8 cellular contexts compared by ENCODE assay signal in genomic region chr22:46748948-46749681, GRCh38. TPM values are rescaled to one million over a fixed set of nuclear protein-coding genes. Genes with fewer than 3 reads are reported as not detected.
DNase-seq lines count a peak whose midpoint lies in the region; ATAC-seq and TF ChIP-seq lines count a peak whose summit lies in the region.

No MANE protein-coding gene starts in this region.

- peak overlapping the region; percentile 64 to 90 (median 82) for H3K4me3 Mint-ChIP-seq in naive thymus-derived CD8-positive, alpha-beta T cell

- POLR2A ChIA-PET in naive thymus-derived CD8-positive, alpha-beta T cell (lab: Charles Lee), result interaction anchor here (0.7 to 6.0 kb wide), 13 partner anchors 8 to 54 kb away, joined by 3 to 151 read pairs (median 6); partner anchors contain the start of genes CERK and TBC1D22A

- ATAC-seq in SK-N-SH treated with all-trans-retinoic acid at 6 μM for 48 hours (peak; percentile 22), HG02938 (IDR thresholded peaks at IDR 0.05; ENCODE audit: unreplicated experiment) (no peak), HG03280 (IDR thresholded peaks at IDR 0.05; ENCODE audit: unreplicated experiment) (no peak)
- ATAC-seq in naive thymus-derived CD8-positive, alpha-beta T cell, result peak; percentile 96 to 98

- H3K36me3 Mint-ChIP-seq in naive thymus-derived CD8-positive, alpha-beta T cell, result no peaks in the 10 kb centered on the region

- H3K27me3 Mint-ChIP-seq in naive thymus-derived CD8-positive, alpha-beta T cell, result peaks cover 0 to 2% (median 0%) of the 10 kb centered on the region in 5 donors

- peak overlapping the region; percentile 92 to 99 (median 96) for H3K27ac Mint-ChIP-seq in naive thymus-derived CD8-positive, alpha-beta T cell

- peaks cover 17 to 36% (median 30%) of the 10 kb centered on the region in 4 donors for H3K4me1 Mint-ChIP-seq in naive thymus-derived CD8-positive, alpha-beta T cell

- DNase-seq in CD1c-positive myeloid dendritic cell (ENCODE audit: extremely low spot score), result peak; percentile 50
- peak; percentile 63 for DNase-seq in amniotic epithelial cell (ENCODE audit: low read depth)
- DNase-seq in naive thymus-derived CD8-positive, alpha-beta T cell, result peak; percentile 28 to 85 (median 65)
- DNase-seq in NCI-H1417 treated with DMSO at 0.1 percent for 48 hours (lab: John Stamatoyannopoulos, UW), result no peak
- DNase-seq in putamen (ENCODE audit: low spot score), result no peak

- H3K9me3 Mint-ChIP-seq in naive thymus-derived CD8-positive, alpha-beta T cell, result no peaks in the 10 kb centered on the region

TF ChIP-seq in SK-N-SH treated with all-trans-retinoic acid at 6 μM for 48 hours, 23 proteins besides CTCF, POLR2A, EP300 and RAD21:
- TF ChIP-seq BACH2 (CRISPR knock-in tag; IDR thresholded peaks at IDR 0.05; ENCODE audit: borderline replicate concordance), result no peak
- TF ChIP-seq CSRNP3 (CRISPR knock-in tag; IDR thresholded peaks at IDR 0.05), result no peak
- no peak for TF ChIP-seq PATZ1 (CRISPR knock-in tag; IDR thresholded peaks at IDR 0.05; ENCODE audit: borderline replicate concordance)
- no peak for TF ChIP-seq ZNF70 (CRISPR knock-in tag; IDR thresholded peaks at IDR 0.05)
- no peak for TF ChIP-seq OSR1 (CRISPR knock-in tag; IDR thresholded peaks at IDR 0.05)
- TF ChIP-seq ISL1 (CRISPR knock-in tag; IDR thresholded peaks at IDR 0.05), result no peak
- TF ChIP-seq CREB5 (CRISPR knock-in tag; IDR thresholded peaks at IDR 0.05; ENCODE audit: low read depth), result no peak
- TF ChIP-seq TSHZ2 (CRISPR knock-in tag; IDR thresholded peaks at IDR 0.05), result no peak
- no peak for TF ChIP-seq POU6F1 (CRISPR knock-in tag; IDR thresholded peaks at IDR 0.05; ENCODE audit: borderline replicate concordance, low read depth)
- TF ChIP-seq CSDC2 (CRISPR knock-in tag; IDR thresholded peaks at IDR 0.05), result no peak
- no peak for TF ChIP-seq TOX (CRISPR knock-in tag; IDR thresholded peaks at IDR 0.05; ENCODE audit: borderline replicate concordance)
- TF ChIP-seq ZNF565 (CRISPR knock-in tag; conservative IDR thresholded peaks at IDR 0.05; ENCODE audit: low read depth), result no peak
- no peak for TF ChIP-seq ZNF8 (CRISPR knock-in tag; IDR thresholded peaks at IDR 0.05)

RNA-seq across cellular contexts. Expression of gene CERK, which starts 11.1 kb away (rescaled TPM):
- 100 to 1,000 TPM; 175 to 185 TPM for total RNA-seq in naive thymus-derived CD8-positive, alpha-beta T cell
- 10 to 100 TPM; 39.4 to 61.2 (median 41.6) TPM for polyA plus RNA-seq in naive thymus-derived CD8-positive, alpha-beta T cell

RNA-seq across cellular contexts. Expression of gene TBC1D22A, which starts 13.3 kb away (rescaled TPM):
- total RNA-seq in naive thymus-derived CD8-positive, alpha-beta T cell, result 10 to 100 TPM; 51.2 to 57.2 TPM
- polyA plus RNA-seq in naive thymus-derived CD8-positive, alpha-beta T cell, result 10 to 100 TPM; 23.0 to 24.6 (median 23.3) TPM

Comparison
In these comparisons a context has a peak if more than half of its experiments do, and no peak if none do; other contexts are left out.
1. DNase-seq: peak in CD1c-positive myeloid dendritic cell (single experiment), amniotic epithelial cell (single experiment) and naive thymus-derived CD8-positive, alpha-beta T cell (10 of 10); none in NCI-H1417 treated with DMSO at 0.1 percent for 48 hours (single experiment) and putamen (single experiment).
2. ATAC-seq: peak in SK-N-SH treated with all-trans-retinoic acid at 6 μM for 48 hours (single experiment) and naive thymus-derived CD8-positive, alpha-beta T cell (2 of 2); none in HG02938 (single experiment) and HG03280 (single experiment).